In the genomic region with DNA sequence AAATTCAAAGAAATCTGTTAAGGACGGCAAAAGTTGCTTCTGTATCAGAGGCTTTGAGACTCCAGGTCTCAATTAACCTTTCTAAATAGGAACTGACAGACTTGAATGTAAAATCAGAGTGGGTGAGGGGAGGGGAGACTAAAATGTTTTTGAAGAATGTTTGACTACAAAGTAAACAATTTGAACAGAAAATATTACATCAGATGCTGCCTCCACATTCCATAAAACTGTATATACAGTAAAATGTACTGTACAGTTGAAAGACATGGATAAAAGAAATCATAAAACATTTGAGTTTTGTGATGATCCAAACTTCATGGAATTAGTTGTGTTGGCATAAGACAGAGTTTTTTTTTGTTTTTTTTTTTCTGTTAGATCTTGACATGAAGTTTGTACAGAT, we compare ENCODE assay signal across 17 cellular contexts. TPM values are rescaled to one million over a fixed set of nuclear protein-coding genes. Genes with fewer than 3 reads are reported as not detected.
DNase-seq lines count a peak whose midpoint lies in the region; ATAC-seq, FAIRE-seq and TF ChIP-seq lines count a peak whose summit lies in the region.
"Had no signal": no experiment of that assay in that cellular context is flagged by ENCODE, and none has a peak within 500 bp of the region (broad histone marks: within the 10 kb centered on the region; RNA-seq: fewer than 3 reads in every experiment).

No MANE protein-coding gene starts in this region.

- H3K79me2 ChIP-seq in KMS-11 (ENCODE audit: insufficient read depth, low read depth) (no peaks in the 10 kb centered on the region), astrocyte (ENCODE audit: insufficient read depth, low read length) (no peaks in the 10 kb centered on the region)

- peak overlapping the region; percentile 66 for H3K27ac Mint-ChIP-seq in astrocyte (ENCODE audit: unreplicated experiment)
- H3K27ac Mint-ChIP-seq in nephron = peak overlapping the region; percentile 72 to 91 (median 81)
- no peak overlapping the region for H3K27ac Mint-ChIP-seq in T-helper 17 cell
- H3K27ac Mint-ChIP-seq: B cell; CD4-positive, alpha-beta T cell; IgD-negative memory B cell had no signal

- DNase-seq in EL = peak; percentile 47
- no peak for DNase-seq in astrocyte (ENCODE audit: low read depth)
- no peak for DNase-seq in T-helper 17 cell
- DNase-seq in suprapubic skin (ENCODE audit: low spot score in 2 of 2) = no peak
- DNase-seq in occipital lobe (lab: John Stamatoyannopoulos, UW) = no peak
- DNase-seq: CD4-positive, alpha-beta T cell; DMS79 treated with DMSO at 0.1 percent for 48 hours; NCI-H1092; NCI-H2107; NCI-H774 had no signal

- H2AFZ ChIP-seq in KMS-11 (ENCODE audit: low read depth) (no peak overlapping the region), astrocyte (ENCODE audit: low read depth, low read length) (no peak overlapping the region)

- FAIRE-seq in astrocyte (lab: Jason Lieb, UNC) = peak; percentile 32
- FAIRE-seq: H54 had no signal

- ATAC-seq in T-helper 17 cell (no peak), HG03565 (IDR thresholded peaks at IDR 0.05; ENCODE audit: unreplicated experiment) (no peak)
- ATAC-seq: Right ventricle myocardium inferior had no signal

- TF ChIP-seq POLR2A in suprapubic skin (IDR thresholded peaks at IDR 0.05) = no peak

- H3K9me3 Mint-ChIP-seq in astrocyte (ENCODE audit: unreplicated experiment) (no peaks in the 10 kb centered on the region), nephron (no peaks in the 10 kb centered on the region)
- H3K9me3 Mint-ChIP-seq: CD4-positive, alpha-beta T cell; IgD-negative memory B cell had no signal

- H3K4me3 Mint-ChIP-seq in astrocyte (ENCODE audit: unreplicated experiment) (no peak overlapping the region), nephron (no peak overlapping the region), T-helper 17 cell (no peak overlapping the region)
- H3K4me3 Mint-ChIP-seq: B cell; CD4-positive, alpha-beta T cell; IgD-negative memory B cell had no signal

- H3K27me3 Mint-ChIP-seq in astrocyte (ENCODE audit: low read depth, unreplicated experiment) (no peaks in the 10 kb centered on the region), nephron (ENCODE audit: low read depth) (no peaks in the 10 kb centered on the region), T-helper 17 cell (no peaks in the 10 kb centered on the region)
- H3K27me3 Mint-ChIP-seq: B cell; CD4-positive, alpha-beta T cell; IgD-negative memory B cell had no signal

- no peaks in the 10 kb centered on the region for H4K20me1 ChIP-seq in KMS-11 (ENCODE audit: insufficient read depth)
- no peaks in the 10 kb centered on the region for H4K20me1 ChIP-seq in astrocyte (ENCODE audit: insufficient read depth, low read length)

- H3K36me3 Mint-ChIP-seq in astrocyte (ENCODE audit: low read depth, unreplicated experiment) (no peaks in the 10 kb centered on the region), nephron (ENCODE audit: low read depth) (no peaks in the 10 kb centered on the region), T-helper 17 cell (ENCODE audit: low read depth) (no peaks in the 10 kb centered on the region)
- H3K36me3 Mint-ChIP-seq: IgD-negative memory B cell had no signal

- TF ChIP-seq CTCF in KMS-11 (conservative IDR thresholded peaks at IDR 0.05; ENCODE audit: low read depth, low read length) (no peak), astrocyte (IDR thresholded peaks at IDR 0.05; ENCODE audit: insufficient read depth, low read depth, low read length) (no peak), nephron (IDR thresholded peaks at IDR 0.05; ENCODE audit: unreplicated experiment in 3 of 3) (no peak), suprapubic skin (IDR thresholded peaks at IDR 0.05) (no peak)

- H3K9ac ChIP-seq in KMS-11 (no peak overlapping the region), astrocyte (ENCODE audit: low read length) (no peak overlapping the region)

- 69% methylated on average over 1 of the region's 1 CpG for WGBS in suprapubic skin

- H3K4me2 ChIP-seq in KMS-11 = peak overlapping the region; percentile 60
- no peak overlapping the region for H3K4me2 ChIP-seq in astrocyte (ENCODE audit: low read length)

- H3K27me3 ChIP-seq in KMS-11 (ENCODE audit: insufficient read depth, low read depth) (no peaks in the 10 kb centered on the region), astrocyte (ENCODE audit: insufficient read depth, low read length) (no peaks in the 10 kb centered on the region), suprapubic skin (no peaks in the 10 kb centered on the region)

- TF ChIP-seq EP300 in suprapubic skin (IDR thresholded peaks at IDR 0.05) = no peak

- H3K36me3 ChIP-seq in KMS-11 (ENCODE audit: insufficient read depth) = no peaks in the 10 kb centered on the region
- H3K36me3 ChIP-seq in astrocyte (ENCODE audit: insufficient read depth, low read length) = no peaks in the 10 kb centered on the region
- H3K36me3 ChIP-seq in suprapubic skin = no peaks in the 10 kb centered on the region

- no peak overlapping the region for H3K4me3 ChIP-seq in KMS-11 (IDR thresholded peaks at IDR 0.05; ENCODE audit: insufficient read depth, low read depth, low read length)
- H3K4me3 ChIP-seq in astrocyte (ENCODE audit: insufficient read depth, low read depth, low read length) = no peak overlapping the region
- H3K4me3 ChIP-seq in suprapubic skin = no peak overlapping the region

- H3K27ac ChIP-seq in KMS-11 (peak overlapping the region; percentile 50), astrocyte (ENCODE audit: low read depth, low read length) (no peak overlapping the region), suprapubic skin (no peak overlapping the region)

- peaks cover 25% of the 10 kb centered on the region for H3K4me1 ChIP-seq in KMS-11 (ENCODE audit: low read depth, poor library complexity, severe bottlenecking)
- H3K4me1 ChIP-seq in astrocyte (ENCODE audit: insufficient read depth, low read length) = peaks cover 10% of the 10 kb centered on the region
- H3K4me1 ChIP-seq in suprapubic skin = peaks cover 3% of the 10 kb centered on the region

- H3K9me3 ChIP-seq in astrocyte (ENCODE audit: insufficient read depth, low read depth, low read length) (no peaks in the 10 kb centered on the region), T-helper 17 cell (ENCODE audit: control insufficient read depth, low read length, poor library complexity, severe bottlenecking) (no peaks in the 10 kb centered on the region), suprapubic skin (no peaks in the 10 kb centered on the region)

- H3K4me1 Mint-ChIP-seq in astrocyte (ENCODE audit: low read depth, unreplicated experiment) (peaks cover 30% of the 10 kb centered on the region), nephron (peaks cover 45% of the 10 kb centered on the region), T-helper 17 cell (no peaks in the 10 kb centered on the region)

RNA-seq across cellular contexts. Expression of a gene that starts 49.6 kb away (rescaled TPM):
- total RNA-seq in astrocyte (10.6 and 12.3 TPM in 2 replicates), T-helper 17 cell (10 to 100 TPM; 18.2 to 22.0 TPM), suprapubic skin (10 to 100 TPM; 11.3 to 28.2 (median 13.4) TPM), occipital lobe (15.6 TPM)

RNA-seq across cellular contexts. Expression of a gene that starts 50.8 kb away (rescaled TPM):
- total RNA-seq in astrocyte (6.2 and 6.9 TPM in 2 replicates), T-helper 17 cell (10 to 100 TPM in 1 of 2 donors, 1 to 10 TPM in 1; 9.0 to 13.2 TPM), suprapubic skin (1 to 10 TPM; 3.9 to 5.6 (median 4.9) TPM), occipital lobe (3.3 TPM)
